Comparison of ENCODE assay signal across 2 cellular contexts in genomic region chr10:80322158-80322557, GRCh38.
A peak's percentile ranks its signal among the peaks of the same experiment; 100 is the strongest.
TF ChIP-seq lines count a peak whose summit lies in the region.

No MANE protein-coding gene starts in this region.

TF ChIP-seq in K562, 482 proteins besides CTCF, POLR2A, EP300 and RAD21:
- TF ChIP-seq GTF2A2 (tag; IDR thresholded peaks at IDR 0.05) (no peak), ZNF444 (CRISPR knock-in tag; IDR thresholded peaks at IDR 0.05) (no peak), CEBPG (CRISPR knock-in tag; IDR thresholded peaks at IDR 0.05) (no peak), CEBPG (tag; conservative IDR thresholded peaks at IDR 0.05 in 1 of 2, IDR thresholded peaks at IDR 0.05 in 1 of 2) (peak; percentile 16 to 42; a peak in 2 of 4 replicates), CEBPB (tag; IDR thresholded peaks at IDR 0.05) (peak; percentile 43; the same call in 1 of the 2 replicates)
TF ChIP-seq in K562: peak in this region for 2.

TF ChIP-seq in H1, 55 proteins besides CTCF, POLR2A, EP300 and RAD21:
- TF ChIP-seq MAX (IDR thresholded peaks at IDR 0.05) (no peak), HDAC2 (IDR thresholded peaks at IDR 0.05; ENCODE audit: borderline replicate concordance in 1 of 2, low read depth in 2 of 2, low read length in 2 of 2) (no peak), E2F6 (IDR thresholded peaks at IDR 0.05) (no peak), CEBPB (IDR thresholded peaks at IDR 0.05; ENCODE audit: low read depth, low read length) (peak; percentile 53; the same call in 1 of the 2 replicates)
TF ChIP-seq in H1: peak in this region for 1.
